Comparison of ENCODE assay signal across 8 cellular contexts in genomic region chr5:73215891-73216610, GRCh38. TPM values are rescaled to one million over a fixed set of nuclear protein-coding genes. Genes with fewer than 3 reads are reported as not detected.
A peak's percentile ranks its signal among the peaks of the same experiment; 100 is the strongest.
DNase-seq lines count a peak whose midpoint lies in the region; ATAC-seq and TF ChIP-seq lines count a peak whose summit lies in the region.

No MANE protein-coding gene starts in this region.

- H3K27ac ChIP-seq in endodermal cell (ENCODE audit: low read depth, low read length) (no peak overlapping the region), mesodermal cell (ENCODE audit: low read depth, low read length, severe bottlenecking) (no peak overlapping the region)

- H3K9ac ChIP-seq in endodermal cell (ENCODE audit: extremely low read depth, low read length, poor library complexity, severe bottlenecking), result no peak overlapping the region

- H3K9me3 ChIP-seq in endodermal cell (ENCODE audit: control insufficient read depth, low read length) (no peaks in the 10 kb centered on the region), mesodermal cell (ENCODE audit: control insufficient read depth, low read length) (no peaks in the 10 kb centered on the region)

- no peaks in the 10 kb centered on the region for H3K36me3 Mint-ChIP-seq in endodermal cell (ENCODE audit: low read depth)

- H3K4me3 ChIP-seq in endodermal cell (ENCODE audit: low read length) (peak overlapping the region; percentile 75), mesodermal cell (ENCODE audit: extremely low read depth, insufficient read depth, low read length, poor library complexity, severe bottlenecking) (peak overlapping the region; percentile 34)

- H3K27me3 Mint-ChIP-seq in endodermal cell (ENCODE audit: insufficient read depth), result peaks cover 79% of the 10 kb centered on the region

- H3K27me3 ChIP-seq in endodermal cell (ENCODE audit: control insufficient read depth, insufficient read depth, low read length, poor library complexity, severe bottlenecking), result peaks cover 66% of the 10 kb centered on the region

- H3K36me3 ChIP-seq in endodermal cell (ENCODE audit: control insufficient read depth, insufficient read depth, low read length) (no peaks in the 10 kb centered on the region), mesodermal cell (ENCODE audit: control insufficient read depth, insufficient read depth, low read length) (no peaks in the 10 kb centered on the region)

- DNase-seq in GM10248 (ENCODE audit: extremely low spot score), result peak; percentile 84
- DNase-seq in NCI-H345 (lab: John Stamatoyannopoulos, UW), result peak; percentile 84
- DNase-seq in activated CD8-positive, alpha-beta memory T cell treated with anti-CD3 and anti-CD28 coated beads for 24 hours, result peak; percentile 85
- peak; percentile 95 for DNase-seq in endodermal cell
- DNase-seq in stimulated activated CD8-positive, alpha-beta memory T cell treated with anti-CD3 and anti-CD28 coated beads, Interleukin-15, amount 100 ng/mL, for 1 hour (ENCODE audit: low read depth), result peak; percentile 32
- DNase-seq in NAMALWA (ENCODE audit: low spot score), result no peak

- CTCF ChIA-PET in GM10248 (lab: Yijun Ruan, JAX), result interaction anchor here (0.6 to 3.2 kb wide), 17 partner anchors 8 to 320 kb away, joined by 3 to 18 read pairs (median 4); no protein-coding TSS in a partner anchor

- POLR2A ChIA-PET in GM10248 (lab: Yijun Ruan, JAX), result no interaction called here

- peaks cover 3% of the 10 kb centered on the region for H3K4me1 ChIP-seq in endodermal cell (ENCODE audit: control insufficient read depth, insufficient read depth, low read length)
- peaks cover 3% of the 10 kb centered on the region for H3K4me1 ChIP-seq in mesodermal cell (ENCODE audit: control insufficient read depth, insufficient read depth, low read length, poor library complexity, severe bottlenecking)

- H3K4me1 Mint-ChIP-seq in endodermal cell, result peaks cover 23% of the 10 kb centered on the region

- no peak overlapping the region for H3K27ac Mint-ChIP-seq in endodermal cell

- TF ChIP-seq CTCF in GM10248 (IDR thresholded peaks at IDR 0.05; ENCODE audit: control extremely low read depth, extremely low read depth, low read depth, missing control alignments) (peak; percentile 67), endodermal cell (conservative IDR thresholded peaks at IDR 0.05) (peak; percentile 91)

- peak overlapping the region; percentile 52 for H3K4me3 Mint-ChIP-seq in endodermal cell

- ATAC-seq in HG02759 (IDR thresholded peaks at IDR 0.05; ENCODE audit: unreplicated experiment), result peak; percentile 85

- H3K9me3 Mint-ChIP-seq in endodermal cell, result peaks cover 2% of the 10 kb centered on the region

- WGBS in endodermal cell (ENCODE audit: insufficient coverage in 1 of 2, insufficient read length in 1 of 2), 2 experiments, result 0 to 1% methylated on average over 14 to 66 of the region's 67 CpGs
- 0 to 1% methylated on average over 44 to 54 of the region's 67 CpGs for WGBS in mesodermal cell (ENCODE audit: insufficient coverage in 2 of 2), 2 experiments

RNA-seq across cellular contexts. Expression of gene TMEM174, which starts 43.1 kb away (rescaled TPM):
- total RNA-seq in endodermal cell, result not detected
- not detected for polyA plus RNA-seq in endodermal cell (2013, experiment 1 of 2)
- polyA plus RNA-seq in endodermal cell (2013, experiment 2 of 2), result not detected
- polyA plus RNA-seq in mesodermal cell (2013, experiment 1 of 2), result not detected
- polyA plus RNA-seq in mesodermal cell (2013, experiment 2 of 2), result not detected
